In the genomic region with DNA sequence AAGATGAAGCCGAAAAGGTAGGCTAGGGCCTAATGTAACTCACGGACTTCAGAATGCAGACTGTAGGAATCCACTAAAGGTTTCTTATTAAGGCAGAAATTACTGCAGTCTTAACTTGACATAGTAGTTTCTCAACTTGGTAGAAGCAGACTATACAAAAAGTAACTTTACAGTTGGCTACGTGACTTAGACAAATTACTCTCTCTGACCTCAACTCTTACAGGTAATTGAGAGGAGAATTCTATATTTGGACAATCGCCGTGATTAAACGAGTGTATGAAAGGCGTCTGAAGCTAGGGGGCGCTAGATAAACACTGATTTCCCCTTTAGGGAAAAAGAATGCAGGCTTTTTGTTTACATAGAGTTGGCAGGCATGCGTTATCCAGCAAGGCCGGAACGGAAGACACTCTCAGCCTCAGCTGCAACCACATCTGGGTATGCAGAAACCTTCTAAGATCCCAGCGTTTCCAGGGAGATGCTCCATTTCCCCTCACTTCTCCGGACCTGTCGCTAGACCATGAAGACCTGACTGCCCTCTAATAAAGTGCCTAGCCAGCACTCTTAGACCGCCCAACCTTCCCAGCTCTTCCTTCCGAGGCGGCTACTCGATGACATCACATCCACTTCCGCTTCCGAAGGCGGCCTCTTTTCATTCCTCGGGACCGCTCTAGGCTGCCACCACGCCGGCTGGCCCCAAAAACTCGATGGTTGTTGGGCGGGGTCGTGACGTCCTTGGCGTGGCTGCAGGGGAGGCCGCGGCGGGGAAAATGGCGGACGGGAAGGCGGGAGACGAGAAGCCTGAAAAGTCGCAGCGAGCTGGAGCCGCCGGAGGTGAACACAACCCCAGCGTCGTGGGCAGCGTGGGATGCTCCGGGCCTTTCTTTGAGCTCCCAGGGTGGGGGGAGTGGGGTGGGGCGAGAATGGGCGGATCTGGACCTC, we compare ENCODE assay signal across 8 cellular contexts. TPM values are rescaled to one million over a fixed set of nuclear protein-coding genes. Genes with fewer than 3 reads are reported as not detected.
DNase-seq lines count a peak whose midpoint lies in the region; ATAC-seq, FAIRE-seq and TF ChIP-seq lines count a peak whose summit lies in the region.

A gene with protein sequence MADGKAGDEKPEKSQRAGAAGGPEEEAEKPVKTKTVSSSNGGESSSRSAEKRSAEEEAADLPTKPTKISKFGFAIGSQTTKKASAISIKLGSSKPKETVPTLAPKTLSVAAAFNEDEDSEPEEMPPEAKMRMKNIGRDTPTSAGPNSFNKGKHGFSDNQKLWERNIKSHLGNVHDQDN (plus strand): TSS at position 732 of the 939 bp plus-strand sequence. CDS start 36 bp downstream, at position 768.

- H3K9me3 ChIP-seq in HepG2 (ENCODE audit: low read length) = no peaks in the 10 kb centered on the region

- peaks cover 0 to 8% of the 10 kb centered on the region in 2 experiments; a peak in 1 of 5 replicates for H3K36me3 ChIP-seq in HepG2 (replicated peaks in 1 of 2; ENCODE audit: control insufficient read depth in 1 of 2, insufficient read depth in 2 of 2, low read length in 2 of 2)

- peak; percentile 87 for TF ChIP-seq CTCF in C4-2B (conservative IDR thresholded peaks at IDR 0.05)
- peak; percentile 80 for TF ChIP-seq CTCF in HepG2 (CRISPR knock-in tag; IDR thresholded peaks at IDR 0.05)

- CTCF ChIA-PET in HepG2 (lab: Yijun Ruan, JAX; ENCODE audit: low intra/inter-chr PET ratio, low total read pairs) = interaction anchor here (1.1 kb wide), 1 partner anchor 102 kb away, joined by 3 read pairs; no protein-coding TSS in a partner anchor

- TF ChIP-seq POLR2A in HepG2 (IDR thresholded peaks at IDR 0.05; ENCODE audit: insufficient read depth in 1 of 2, low read depth in 2 of 2, low read length in 2 of 2) = peak; percentile 90 to 92

- FAIRE-seq in HepG2 (lab: Jason Lieb, UNC) = peak; percentile 74

- H3K4me1 ChIP-seq in HepG2 (ENCODE audit: insufficient read depth, low read length) = peaks cover 57% of the 10 kb centered on the region

- peaks cover 42% of the 10 kb centered on the region for H3K79me2 ChIP-seq in HepG2 (ENCODE audit: insufficient read depth, low read length)

- peak within 1 kb of the TSS; percentile 98 for H3K9ac ChIP-seq in HepG2 (ENCODE audit: insufficient read depth, low read depth, low read length)

- peak within 1 kb of the TSS; percentile 94 for H3K27ac ChIP-seq in C4-2B
- peak within 1 kb of the TSS; percentile 89 for H3K27ac ChIP-seq in HepG2 (ENCODE audit: extremely low read length, insufficient read depth, low read length)

- intact Hi-C loops in HepG2 (cut with micrococcal nuclease; ENCODE audit: unreplicated experiment) = loop anchor here (1.0 to 10.0 kb wide), 5 partner anchors 25 to 189 kb away; partner anchors contain the start of gene SENP7

- TF ChIP-seq EP300 in HepG2 (IDR thresholded peaks at IDR 0.05; ENCODE audit: low read depth in 2 of 2, low read length in 2 of 2) = no peak; a peak in 3 of 4 replicates
- TF ChIP-seq EP300 in HepG2 (CRISPR knock-in tag; IDR thresholded peaks at IDR 0.05; ENCODE audit: borderline replicate concordance) = peak; percentile 9; the same call in 1 of the 2 replicates

- TF ChIP-seq RAD21 in HepG2 (CRISPR knock-in tag; IDR thresholded peaks at IDR 0.05) = peak; percentile 65

- ATAC-seq in GM19351 (IDR thresholded peaks at IDR 0.05; ENCODE audit: unreplicated experiment) = peak; percentile 78
- peak; percentile 70 for ATAC-seq in HG03558 (IDR thresholded peaks at IDR 0.05; ENCODE audit: extremely low read depth, unreplicated experiment)
- ATAC-seq in HepG2 = peak; percentile 90

- H3K4me3 ChIP-seq in HepG2 (replicated peaks in 1 of 3; ENCODE audit: insufficient read depth in 1 of 3, low read depth in 2 of 3, low read length in 3 of 3) = peak within 1 kb of the TSS; percentile 83 to 98 (median 97)

- peaks cover 10% of the 10 kb centered on the region; the same call in 1 of the 2 replicates for H4K20me1 ChIP-seq in HepG2 (ENCODE audit: insufficient read depth, low read length)

- under 1% methylated on average over 43 of the region's 47 CpGs for WGBS in HepG2 (ENCODE audit: low lambda C conversion rate)

- POLR2A ChIA-PET in HepG2 (lab: Yijun Ruan, JAX) = interaction anchor here (0.8 to 2.8 kb wide), 21 partner anchors 9 to 863 kb away, joined by 3 to 38 read pairs (median 5); partner anchors contain the start of genes CEP97, RPL24, SENP7 and TRMT10C

- TSS peak; percentile 97 for BruUV-seq in HepG2 (replicated peaks; lab: Mats Ljungman, UMichigan)

- peak within 1 kb of the TSS; percentile 86 for H3K4me2 ChIP-seq in HepG2 (ENCODE audit: low read depth, low read length)

- no peaks in the 10 kb centered on the region; a peak in 1 of 5 replicates for H3K27me3 ChIP-seq in HepG2 (ENCODE audit: control insufficient read depth in 1 of 2, insufficient read depth in 2 of 2, low read length in 2 of 2)

- DNase-seq in NCI-H748 treated with DMSO at 0.1 percent for 48 hours (lab: John Stamatoyannopoulos, UW) (peak; percentile 88), dermis blood vessel endothelial cell (peak; percentile 100), HepG2 (ENCODE audit: low spot score) (peak; percentile 97)
- peak; percentile 99 for DNase-seq in activated CD4-positive, alpha-beta T cell treated with anti-CD3 and anti-CD28 coated beads, Interleukin-2, amount 50 U/mL, for 4 hours
- peak; percentile 100 for DNase-seq in stimulated activated CD4-positive, alpha-beta T cell treated with anti-CD3 and anti-CD28 coated beads, Interleukin-4, amount 100 ng/mL, for 24 hours

- peak within 1 kb of the TSS; percentile 79 for H2AFZ ChIP-seq in HepG2 (ENCODE audit: low read length)

- in situ Hi-C loops in HepG2 (cut with HindIII; ENCODE audit: extremely low pct_ligation_motif_present, low pct_unique_long_range_greater_than_20kb) = loop anchor here (5.0 kb wide), 2 partner anchors 61 to 64 kb away; partner anchors contain the start of gene SENP7

TF ChIP-seq in HepG2, 621 proteins besides CTCF, POLR2A, EP300 and RAD21 (continues in another document):
- TF ChIP-seq POLR2AphosphoS2 (IDR thresholded peaks at IDR 0.05; ENCODE audit: low read depth, low read length) (peak; percentile 62; the same call in 1 of the 2 replicates), RNF219 (CRISPR knock-in tag; IDR thresholded peaks at IDR 0.05) (no peak), ZNF598 (CRISPR knock-in tag; IDR thresholded peaks at IDR 0.05; ENCODE audit: borderline replicate concordance) (no peak), HMGA1 (CRISPR knock-in tag; conservative IDR thresholded peaks at IDR 0.05) (no peak), ZNF235 (CRISPR knock-in tag; IDR thresholded peaks at IDR 0.05; ENCODE audit: borderline replicate concordance) (no peak; the same call in 1 of the 2 replicates), HOXD1 (CRISPR knock-in tag; IDR thresholded peaks at IDR 0.05) (no peak)
- TF ChIP-seq, protein P1, sequence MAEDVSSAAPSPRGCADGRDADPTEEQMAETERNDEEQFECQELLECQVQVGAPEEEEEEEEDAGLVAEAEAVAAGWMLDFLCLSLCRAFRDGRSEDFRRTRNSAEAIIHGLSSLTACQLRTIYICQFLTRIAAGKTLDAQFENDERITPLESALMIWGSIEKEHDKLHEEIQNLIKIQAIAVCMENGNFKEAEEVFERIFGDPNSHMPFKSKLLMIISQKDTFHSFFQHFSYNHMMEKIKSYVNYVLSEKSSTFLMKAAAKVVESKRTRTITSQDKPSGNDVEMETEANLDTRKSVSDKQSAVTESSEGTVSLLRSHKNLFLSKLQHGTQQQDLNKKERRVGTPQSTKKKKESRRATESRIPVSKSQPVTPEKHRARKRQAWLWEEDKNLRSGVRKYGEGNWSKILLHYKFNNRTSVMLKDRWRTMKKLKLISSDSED (CRISPR knock-in tag; IDR thresholded peaks at IDR 0.05) = no peak

RNA-seq across cellular contexts. Expression of the gene that starts here (rescaled TPM):
- total RNA-seq in dermis blood vessel endothelial cell (65.5 and 98.7 TPM in 2 replicates), HepG2 (2016; rRNA removed; fragmentation: Illumina TruSeq; extraction: Trizol) (78.2 and 112 TPM in 2 replicates)
- 14.5 and 16.7 TPM in 2 replicates for total RNA-seq in HepG2 (2016; cell fraction: cytosol; rRNA removed; fragmentation: Illumina TruSeq; extraction: Trizol; ENCODE audit: low read depth)
- total RNA-seq in HepG2 (2016; cell fraction: insoluble cytoplasmic fraction; rRNA removed; fragmentation: Illumina TruSeq; extraction: Trizol) = 82.5 and 107 TPM in 2 replicates
- total RNA-seq in HepG2 (2016; cell fraction: membrane; rRNA removed; fragmentation: Illumina TruSeq; extraction: Trizol) = 54.6 and 70.9 TPM in 2 replicates
- 54.7 and 55.6 TPM in 2 replicates for total RNA-seq in HepG2 (2016; cell fraction: nucleus; rRNA removed; fragmentation: Illumina TruSeq; extraction: Trizol)
- polyA plus RNA-seq in HepG2 (2011; rRNA removed) = 33.5 and 44.1 TPM in 2 replicates
- polyA plus RNA-seq in HepG2 (2011; cell fraction: cytosol; rRNA removed) = 15.8 and 23.7 TPM in 2 replicates
- polyA plus RNA-seq in HepG2 (2011; cell fraction: nucleus; rRNA removed) = 18.2 and 22.6 TPM in 2 replicates
- polyA plus RNA-seq in HepG2 (2012) = 83.3 and 110 TPM in 2 replicates
- polyA plus RNA-seq in HepG2 (2016; cell fraction: cytosol; fragmentation: Illumina TruSeq; extraction: Trizol; ENCODE audit: low read depth) = 41.6 and 45.1 TPM in 2 replicates
- polyA plus RNA-seq in HepG2 (2016; cell fraction: insoluble cytoplasmic fraction; fragmentation: Illumina TruSeq; extraction: Trizol; ENCODE audit: low read depth) = 232 and 235 TPM in 2 replicates
- 95.6 and 104 TPM in 2 replicates for polyA plus RNA-seq in HepG2 (2016; cell fraction: membrane; fragmentation: Illumina TruSeq; extraction: Trizol; ENCODE audit: low read depth)
- 137 and 146 TPM in 2 replicates for polyA plus RNA-seq in HepG2 (2016; cell fraction: nucleus; fragmentation: Illumina TruSeq; extraction: Trizol; ENCODE audit: insufficient read depth, low read depth)
- 3.3 and 7.8 TPM in 2 replicates for polyA minus RNA-seq in HepG2 (2011; rRNA and poly(A)+ RNA removed; ENCODE audit: low replicate concordance)
- 18.8 and 31.0 TPM in 2 replicates for polyA minus RNA-seq in HepG2 (2011; cell fraction: cytosol; rRNA and poly(A)+ RNA removed)
- polyA minus RNA-seq in HepG2 (2011; cell fraction: nucleus; rRNA and poly(A)+ RNA removed) = 35.7 and 41.9 TPM in 2 replicates

Comparison
In these comparisons a context has a peak if more than half of its experiments do, and no peak if none do; other contexts are left out.
1. Peak in every context shown above with its lines: DNase-seq, ATAC-seq, H3K4me3 ChIP-seq and H3K27ac ChIP-seq.